ENCODE assay signal across 1 cellular context in the genomic region with DNA sequence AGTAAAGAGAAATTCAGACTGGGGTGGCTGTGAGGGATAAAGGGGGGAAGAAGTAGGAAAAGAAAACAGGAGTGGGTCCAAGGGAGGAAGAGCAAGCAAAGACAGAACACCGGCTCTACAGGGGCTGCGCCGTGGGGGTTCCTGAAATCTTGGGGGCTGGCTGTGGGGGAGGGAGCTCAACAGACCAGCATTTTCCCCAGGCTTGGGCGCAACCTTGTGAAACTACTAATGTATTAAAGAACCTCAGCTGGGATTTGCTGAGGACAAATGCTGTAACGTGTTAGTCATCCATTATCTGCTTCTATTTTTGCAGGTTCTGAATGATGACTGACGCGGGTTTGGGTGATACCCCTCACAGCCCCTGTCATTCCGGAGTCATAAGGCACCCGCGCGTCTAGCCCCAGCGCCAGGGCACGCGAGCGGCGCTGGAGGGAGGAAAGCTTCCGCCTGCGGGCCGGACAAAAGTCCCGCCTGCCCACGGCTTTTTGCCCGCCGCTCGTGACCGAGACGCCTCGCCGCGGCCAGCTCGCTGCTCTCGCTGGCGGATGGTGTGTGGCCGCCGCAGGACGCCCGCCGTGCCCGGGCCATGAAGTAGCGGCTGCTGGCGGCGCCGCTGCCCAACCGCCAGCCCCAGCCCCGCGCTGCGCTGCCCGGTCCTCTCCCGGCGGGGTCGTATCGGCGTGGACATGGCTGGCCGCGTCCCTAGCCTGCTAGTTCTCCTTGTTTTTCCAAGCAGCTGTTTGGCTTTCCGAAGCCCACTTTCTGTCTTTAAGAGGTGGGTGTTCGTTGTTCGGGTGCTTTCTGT.
A peak's percentile ranks its signal among the peaks of the same experiment; 100 is the strongest.
TF ChIP-seq lines count a peak whose summit lies in the region.

No MANE protein-coding gene starts in this region.

TF ChIP-seq in HCT116, 20 proteins besides CTCF, POLR2A, EP300 and RAD21 (continued from another document):
- TF ChIP-seq JUND (IDR thresholded peaks at IDR 0.05) (peak; percentile 80), SP1 (IDR thresholded peaks at IDR 0.05; ENCODE audit: low read depth) (peak; percentile 66), SRF (IDR thresholded peaks at IDR 0.05; ENCODE audit: low read depth) (no peak), TCF7L2 (IDR thresholded peaks at IDR 0.05; ENCODE audit: borderline replicate concordance, extremely low read depth, insufficient read depth, insufficient read length) (peak; percentile 93), EGR1 (IDR thresholded peaks at IDR 0.05; ENCODE audit: low read depth) (peak; percentile 43; the same call in 1 of the 2 replicates), ZFX (IDR thresholded peaks at IDR 0.05) (no peak), FOSL1 (IDR thresholded peaks at IDR 0.05; ENCODE audit: low read depth) (peak; percentile 68; the same call in 1 of the 2 replicates), CBX3 (IDR thresholded peaks at IDR 0.05; ENCODE audit: low read depth) (no peak)
- TF ChIP-seq, protein P1, sequence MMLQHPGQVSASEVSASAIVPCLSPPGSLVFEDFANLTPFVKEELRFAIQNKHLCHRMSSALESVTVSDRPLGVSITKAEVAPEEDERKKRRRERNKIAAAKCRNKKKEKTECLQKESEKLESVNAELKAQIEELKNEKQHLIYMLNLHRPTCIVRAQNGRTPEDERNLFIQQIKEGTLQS (IDR thresholded peaks at IDR 0.05): no peak; the same call in 1 of the 2 replicates
- TF ChIP-seq, protein P2, sequence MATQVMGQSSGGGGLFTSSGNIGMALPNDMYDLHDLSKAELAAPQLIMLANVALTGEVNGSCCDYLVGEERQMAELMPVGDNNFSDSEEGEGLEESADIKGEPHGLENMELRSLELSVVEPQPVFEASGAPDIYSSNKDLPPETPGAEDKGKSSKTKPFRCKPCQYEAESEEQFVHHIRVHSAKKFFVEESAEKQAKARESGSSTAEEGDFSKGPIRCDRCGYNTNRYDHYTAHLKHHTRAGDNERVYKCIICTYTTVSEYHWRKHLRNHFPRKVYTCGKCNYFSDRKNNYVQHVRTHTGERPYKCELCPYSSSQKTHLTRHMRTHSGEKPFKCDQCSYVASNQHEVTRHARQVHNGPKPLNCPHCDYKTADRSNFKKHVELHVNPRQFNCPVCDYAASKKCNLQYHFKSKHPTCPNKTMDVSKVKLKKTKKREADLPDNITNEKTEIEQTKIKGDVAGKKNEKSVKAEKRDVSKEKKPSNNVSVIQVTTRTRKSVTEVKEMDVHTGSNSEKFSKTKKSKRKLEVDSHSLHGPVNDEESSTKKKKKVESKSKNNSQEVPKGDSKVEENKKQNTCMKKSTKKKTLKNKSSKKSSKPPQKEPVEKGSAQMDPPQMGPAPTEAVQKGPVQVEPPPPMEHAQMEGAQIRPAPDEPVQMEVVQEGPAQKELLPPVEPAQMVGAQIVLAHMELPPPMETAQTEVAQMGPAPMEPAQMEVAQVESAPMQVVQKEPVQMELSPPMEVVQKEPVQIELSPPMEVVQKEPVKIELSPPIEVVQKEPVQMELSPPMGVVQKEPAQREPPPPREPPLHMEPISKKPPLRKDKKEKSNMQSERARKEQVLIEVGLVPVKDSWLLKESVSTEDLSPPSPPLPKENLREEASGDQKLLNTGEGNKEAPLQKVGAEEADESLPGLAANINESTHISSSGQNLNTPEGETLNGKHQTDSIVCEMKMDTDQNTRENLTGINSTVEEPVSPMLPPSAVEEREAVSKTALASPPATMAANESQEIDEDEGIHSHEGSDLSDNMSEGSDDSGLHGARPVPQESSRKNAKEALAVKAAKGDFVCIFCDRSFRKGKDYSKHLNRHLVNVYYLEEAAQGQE (IDR thresholded peaks at IDR 0.05; ENCODE audit: low read depth): no peak
